ENCODE assay signal across 8 cellular contexts in genomic region chr14:53151867-53152626, GRCh38. TPM values are rescaled to one million over a fixed set of nuclear protein-coding genes. Genes with fewer than 3 reads are reported as not detected.
A peak's percentile ranks its signal among the peaks of the same experiment; 100 is the strongest.
DNase-seq lines count a peak whose midpoint lies in the region; ATAC-seq, FAIRE-seq and TF ChIP-seq lines count a peak whose summit lies in the region.

No MANE protein-coding gene starts in this region.

- H3K4me3 ChIP-seq in MG63 (peak overlapping the region; percentile 71), astrocyte of the spinal cord (ENCODE audit: low read depth, low read length) (peak overlapping the region; percentile 85), iPS DF 6.9 (ENCODE audit: low read length) (peak overlapping the region; percentile 78), skeletal muscle satellite cell (ENCODE audit: low read length) (peak overlapping the region; percentile 93)

- H3K4me1 ChIP-seq in iPS DF 6.9 (ENCODE audit: control insufficient read depth, insufficient read depth, low read length) (no peaks in the 10 kb centered on the region), skeletal muscle satellite cell (ENCODE audit: control insufficient read depth, insufficient read depth, low read length) (peaks cover 6% of the 10 kb centered on the region)

- no peak for FAIRE-seq in H54 (lab: Jason Lieb, UNC)

- TF ChIP-seq POLR2A in H54 (IDR thresholded peaks at IDR 0.05; ENCODE audit: low read depth, low read length): no peak

- H3K4me2 ChIP-seq in skeletal muscle satellite cell (ENCODE audit: low read length): peak overlapping the region; percentile 86

- in situ Hi-C loops in astrocyte of the spinal cord (cut with HindIII; ENCODE audit: low sequenced_read_pairs): no loop called here

- DNase-seq in ELR (ENCODE audit: low read depth): peak; percentile 72
- DNase-seq in H54 (ENCODE audit: insufficient read length, low spot score): peak; percentile 50
- peak; percentile 56 for DNase-seq in MG63
- DNase-seq in T-helper 22 cell (ENCODE audit: low read depth): peak; percentile 44
- DNase-seq in astrocyte of the spinal cord (ENCODE audit: low read depth, low spot score): peak; percentile 55
- DNase-seq in iPS DF 6.9 (ENCODE audit: low read depth, low spot score): no peak

- no peaks in the 10 kb centered on the region for H3K9me3 ChIP-seq in MG63
- no peaks in the 10 kb centered on the region for H3K9me3 ChIP-seq in iPS DF 6.9 (ENCODE audit: control insufficient read depth, insufficient read depth, low read length)
- no peaks in the 10 kb centered on the region for H3K9me3 ChIP-seq in skeletal muscle satellite cell (replicated peaks; ENCODE audit: low read length)

- ATAC-seq in HG03139 (IDR thresholded peaks at IDR 0.05; ENCODE audit: unreplicated experiment): no peak

- no peak for TF ChIP-seq CTCF in astrocyte of the spinal cord (IDR thresholded peaks at IDR 0.05; ENCODE audit: low read depth, low read length)

- WGBS in iPS DF 6.9 (ENCODE audit: insufficient coverage, insufficient read length): no CpG with 5 or more reads among the region's 57 CpGs

- no peaks in the 10 kb centered on the region for H3K36me3 ChIP-seq in MG63
- no peaks in the 10 kb centered on the region for H3K36me3 ChIP-seq in iPS DF 6.9 (ENCODE audit: control insufficient read depth, insufficient read depth, low read length)
- H3K36me3 ChIP-seq in skeletal muscle satellite cell (ENCODE audit: insufficient read depth, low read length): no peaks in the 10 kb centered on the region

- no peaks in the 10 kb centered on the region for H3K27me3 ChIP-seq in MG63
- no peaks in the 10 kb centered on the region; the same call in 1 of the 2 replicates for H3K27me3 ChIP-seq in iPS DF 6.9 (ENCODE audit: control insufficient read depth, insufficient read depth, low read length)
- H3K27me3 ChIP-seq in skeletal muscle satellite cell (ENCODE audit: control insufficient read depth, insufficient read depth, low read length): no peaks in the 10 kb centered on the region

- peak overlapping the region; percentile 82 for H3K9ac ChIP-seq in skeletal muscle satellite cell (ENCODE audit: low read depth, low read length)

- no peak overlapping the region for H3K27ac ChIP-seq in iPS DF 6.9 (ENCODE audit: low read length)

RNA-seq across cellular contexts. Expression of gene DDHD1, which starts 1.1 kb away (rescaled TPM):
- 4.3 and 7.7 TPM in 2 replicates for total RNA-seq in MG63 (2014; rRNA removed; shearing (Covaris generic); ENCODE audit: low replicate concordance)
- 25.8 and 31.4 TPM in 2 replicates for total RNA-seq in skeletal muscle satellite cell (2012; rRNA removed)
